10 cellular contexts compared by ENCODE assay signal in genomic region chr22:35739642-35740041, GRCh38. TPM values are rescaled to one million over a fixed set of nuclear protein-coding genes. Genes with fewer than 3 reads are reported as not detected.
DNase-seq lines count a peak whose midpoint lies in the region; ATAC-seq, FAIRE-seq and TF ChIP-seq lines count a peak whose summit lies in the region.
"Had no signal": no experiment of that assay in that cellular context is flagged by ENCODE, and none has a peak within 500 bp of the region (broad histone marks: within the 10 kb centered on the region; RNA-seq: fewer than 3 reads in every experiment).

No MANE protein-coding gene starts in this region.

- H3K36me3 ChIP-seq in GM23248 (ENCODE audit: low read depth) (peaks cover 17% of the 10 kb centered on the region), liver (ENCODE audit: control insufficient read depth in 4 of 4, insufficient read depth in 3 of 4, low read depth in 1 of 4, low read length in 3 of 4) (peaks cover 0 to 8% (median 6%) of the 10 kb centered on the region in 4 donors)

- H3K79me2 ChIP-seq in GM23248 (ENCODE audit: insufficient read depth): no peaks in the 10 kb centered on the region; the same call in 1 of the 2 replicates

- H3K9me3 Mint-ChIP-seq in brain: no peaks in the 10 kb centered on the region
- H3K9me3 Mint-ChIP-seq: CD4-positive, alpha-beta memory T cell had no signal

- peak overlapping the region in 3 of 5 experiments; percentile 19 to 61 (median 40) for H3K27ac Mint-ChIP-seq in brain
- H3K27ac Mint-ChIP-seq: CD4-positive, alpha-beta memory T cell had no signal

- no peak overlapping the region for H2AFZ ChIP-seq in GM23248

- no peak for TF ChIP-seq POLR2A in GM12891 (IDR thresholded peaks at IDR 0.05; ENCODE audit: low read depth, low read length)

- WGBS in GM23248 (ENCODE audit: low coverage in 1 of 2, low lambda C conversion rate in 2 of 2, missing lambda C conversion rate in 2 of 2), 2 experiments: 62 to 67% methylated on average over 5 of the region's 5 CpGs
- WGBS in liver: 56% methylated on average over 5 of the region's 5 CpGs

- in situ Hi-C loops in GM23248 (cut with MboI): no loop called here

- no peaks in the 10 kb centered on the region for H3K9me3 ChIP-seq in AG04450 (ENCODE audit: control insufficient read depth, insufficient read depth, low read length)
- H3K9me3 ChIP-seq in GM23248 (ENCODE audit: low read depth): no peaks in the 10 kb centered on the region
- H3K9me3 ChIP-seq in liver (ENCODE audit: control insufficient read depth in 4 of 4, low read length in 3 of 4): no peaks in the 10 kb centered on the region

- TF ChIP-seq CTCF in AG04450 (IDR thresholded peaks at IDR 0.05; ENCODE audit: low read depth, low read length) (peak; percentile 32; the same call in 1 of the 2 replicates), brain (conservative IDR thresholded peaks at IDR 0.05) (peak in 1 of 2 experiments; percentile 24), liver (IDR thresholded peaks at IDR 0.05; ENCODE audit: low read depth, low read length, missing input control) (peak; percentile 41), omental fat pad (IDR thresholded peaks at IDR 0.05) (no peak)

- POLR2A ChIA-PET in AG04450 (lab: Yijun Ruan, JAX): no interaction called here

- no peak for ATAC-seq in omental fat pad (ENCODE audit: low FRiP score)

- DNase-seq in AG04450 (ENCODE audit: low read depth, low spot score) (no peak), GM23248 (peak; percentile 40), omental fat pad (ENCODE audit: low spot score) (no peak), GM12891 (ENCODE audit: insufficient read length, low spot score) (no peak), T-helper 1 cell (no peak)
- DNase-seq in stimulated activated naive CD4-positive, alpha-beta T cell treated with Interleukin-2 at 50 U/mL for 16 hours (lab: John Stamatoyannopoulos, UW): no peak

- peaks cover 40% of the 10 kb centered on the region for H3K36me3 Mint-ChIP-seq in brain
- H3K36me3 Mint-ChIP-seq: CD4-positive, alpha-beta memory T cell had no signal

- H3K27me3 Mint-ChIP-seq in brain: no peaks in the 10 kb centered on the region

- H3K4me2 ChIP-seq in GM23248 (ENCODE audit: unreplicated experiment): no peak overlapping the region

- no peaks in the 10 kb centered on the region for H3K9me2 ChIP-seq in GM23248 (ENCODE audit: insufficient read depth)

- H3K27me3 ChIP-seq in AG04450 (ENCODE audit: control insufficient read depth, insufficient read depth, low read length): no peaks in the 10 kb centered on the region
- no peaks in the 10 kb centered on the region for H3K27me3 ChIP-seq in GM23248 (replicated peaks; ENCODE audit: insufficient read depth)
- no peaks in the 10 kb centered on the region for H3K27me3 ChIP-seq in liver (ENCODE audit: control insufficient read depth in 4 of 4, insufficient read depth in 4 of 4, low read length in 3 of 4)

- CTCF ChIA-PET in AG04450 (lab: Charles Lee): interaction anchor here (1.2 kb wide), 1 partner anchor 55 kb away, joined by 4 read pairs; no protein-coding TSS in a partner anchor

- TF ChIP-seq RAD21 in liver (IDR thresholded peaks at IDR 0.05): peak; percentile 57 to 78

- H3K4me1 ChIP-seq in GM23248 (ENCODE audit: insufficient read depth) (peaks cover 36% of the 10 kb centered on the region), liver (ENCODE audit: control insufficient read depth in 4 of 4, insufficient read depth in 4 of 4, low read length in 3 of 4) (peaks cover 0 to 12% (median 1%) of the 10 kb centered on the region in 4 donors)

- H3K4me3 Mint-ChIP-seq in brain: no peak overlapping the region
- H3K4me3 Mint-ChIP-seq: CD4-positive, alpha-beta memory T cell had no signal

- peaks cover 47% of the 10 kb centered on the region for H3F3A ChIP-seq in GM23248 (ENCODE audit: insufficient read depth)

- H3K9ac ChIP-seq in GM23248: no peak overlapping the region
- H3K9ac ChIP-seq in liver (ENCODE audit: low read depth in 1 of 2, low read length in 2 of 2): no peak overlapping the region

- H3K27ac ChIP-seq in AG04450 (ENCODE audit: low read depth, low read length) (no peak overlapping the region), GM23248 (no peak overlapping the region), liver (ENCODE audit: low read depth in 1 of 2, low read length in 2 of 2) (no peak overlapping the region)

- peaks cover 34% of the 10 kb centered on the region for H3K4me1 Mint-ChIP-seq in brain
- H3K4me1 Mint-ChIP-seq: CD4-positive, alpha-beta memory T cell had no signal

- H4K20me1 ChIP-seq in GM23248 (ENCODE audit: insufficient read depth): no peaks in the 10 kb centered on the region

- no peak for FAIRE-seq in GM12891 (lab: Jason Lieb, UNC)

- no peak overlapping the region for H3K4me3 ChIP-seq in AG04450 (ENCODE audit: low read depth, low read length)
- no peak overlapping the region for H3K4me3 ChIP-seq in GM23248
- no peak overlapping the region for H3K4me3 ChIP-seq in liver (ENCODE audit: low read depth in 1 of 3, low read length in 3 of 3)

TF ChIP-seq in liver, 16 proteins besides CTCF, POLR2A, EP300 and RAD21:
- TF ChIP-seq TAF1 (conservative IDR thresholded peaks at IDR 0.05): no peak
- no peak for TF ChIP-seq EGR1 (IDR thresholded peaks at IDR 0.05; ENCODE audit: low read depth in 2 of 2)
- no peak for TF ChIP-seq SP1 (IDR thresholded peaks at IDR 0.05)
- TF ChIP-seq ATF3 (IDR thresholded peaks at IDR 0.05): no peak
- TF ChIP-seq MAX (IDR thresholded peaks at IDR 0.05): no peak
TF ChIP-seq in liver: peak in this region for 0.

TF ChIP-seq in GM12891, 5 proteins besides CTCF, POLR2A, EP300 and RAD21:
- TF ChIP-seq POLR2AphosphoS5 (IDR thresholded peaks at IDR 0.05; ENCODE audit: low read depth, low read length): no peak
- no peak for TF ChIP-seq TAF1 (IDR thresholded peaks at IDR 0.05; ENCODE audit: low read depth, low read length)
- TF ChIP-seq SPI1 (IDR thresholded peaks at IDR 0.05; ENCODE audit: low read depth, low read length): no peak
- no peak for TF ChIP-seq POU2F2 (IDR thresholded peaks at IDR 0.05; ENCODE audit: low read depth, low read length)
- TF ChIP-seq PAX5 (IDR thresholded peaks at IDR 0.05; ENCODE audit: insufficient read depth, low read length, severe bottlenecking): no peak

RNA-seq across cellular contexts. Expression of gene APOL5, which starts 22.0 kb away (rescaled TPM):
- 0.07 and 0.14 TPM in 2 replicates for polyA plus RNA-seq in AG04450 (2011; rRNA removed)
- polyA minus RNA-seq in AG04450 (2011; rRNA and poly(A)+ RNA removed): 0.60 TPM in 1 of 2 replicates, not detected in the other
- not detected in 2 replicates for total RNA-seq in GM23248 (2014; rRNA removed; shearing (Covaris generic))
- not detected in 2 replicates for polyA plus RNA-seq in GM23248 (2016; fragmentation: Nextera tagmentation; extraction: Ambion mirVana)
- not detected for polyA plus RNA-seq in brain (ENCODE audit: insufficient read depth, low read depth, low replicate concordance)
- total RNA-seq in liver: not detected
- polyA plus RNA-seq in liver: under 1 TPM in 1 of 2 donors, not detected in 1; 0.43 TPM
- total RNA-seq in omental fat pad: not detected
- not detected for polyA plus RNA-seq in GM12891 (2012; ENCODE audit: low read depth, missing spikeins)
- total RNA-seq: CD4-positive, alpha-beta memory T cell had no signal
- polyA plus RNA-seq: CD4-positive, alpha-beta memory T cell; neural cell had no signal

Comparison
In these comparisons a context has a peak if more than half of its experiments do, and no peak if none do; other contexts are left out.
1. CTCF ChIP-seq: peak in AG04450 (single experiment) and liver (single experiment); none in omental fat pad (0 of 3).